27 cellular contexts compared by ENCODE assay signal in genomic region chr20:42370086-42370485, GRCh38.
DNase-seq lines count a peak whose midpoint lies in the region; ATAC-seq, FAIRE-seq and TF ChIP-seq lines count a peak whose summit lies in the region.
"Had no signal": no experiment of that assay in that cellular context is flagged by ENCODE, and none has a peak within 500 bp of the region (broad histone marks: within the 10 kb centered on the region; RNA-seq: fewer than 3 reads in every experiment).

No MANE protein-coding gene starts in this region.

- H3K27ac ChIP-seq in neural progenitor cell (no peak overlapping the region), gastrocnemius medialis (no peak overlapping the region)
- H3K27ac ChIP-seq: A549, C4-2B, GM23248 had no signal

- H3K36me3 ChIP-seq in bronchial epithelial cell (ENCODE audit: control insufficient read depth, insufficient read depth, low read length) = no peaks in the 10 kb centered on the region
- no peaks in the 10 kb centered on the region for H3K36me3 ChIP-seq in neural progenitor cell
- H3K36me3 ChIP-seq in gastrocnemius medialis = no peaks in the 10 kb centered on the region
- H3K36me3 ChIP-seq: BE2C had no signal

- H3K4me3 ChIP-seq in NB4 (ENCODE audit: low read depth, low read length) = no peak overlapping the region
- no peak overlapping the region for H3K4me3 ChIP-seq in bronchial epithelial cell (ENCODE audit: low read depth, low read length)
- H3K4me3 ChIP-seq in neural progenitor cell = no peak overlapping the region
- no peak overlapping the region for H3K4me3 ChIP-seq in gastrocnemius medialis
- H3K4me3 ChIP-seq: A549, GM23248 had no signal

- no peaks in the 10 kb centered on the region for H3K79me2 ChIP-seq in neural progenitor cell (ENCODE audit: low read depth)

- in situ Hi-C loops in gastrocnemius medialis (cut with MboI; ENCODE audit: low sequenced_read_pairs in 4 of 4) = no loop called here

- no peaks in the 10 kb centered on the region for H3K36me3 Mint-ChIP-seq in neural progenitor cell
- H3K36me3 Mint-ChIP-seq: CD4-positive, CD25-positive, alpha-beta regulatory T cell; CD8-positive, alpha-beta T cell had no signal

- H3K4me1 ChIP-seq in neural progenitor cell (no peaks in the 10 kb centered on the region), gastrocnemius medialis (no peaks in the 10 kb centered on the region)
- H3K4me1 ChIP-seq: A549, BE2C had no signal

- H3K9me3 ChIP-seq in neural progenitor cell (ENCODE audit: low read depth) (no peaks in the 10 kb centered on the region), gastrocnemius medialis (no peaks in the 10 kb centered on the region)
- H3K9me3 ChIP-seq: A549, BE2C had no signal

- FAIRE-seq in bronchial epithelial cell (lab: Jason Lieb, UNC) = peak; percentile 86
- FAIRE-seq: A549, D721Med, GM12891, GM18507, H1 had no signal

- H3K9me3 Mint-ChIP-seq in neural progenitor cell = peaks cover 3% of the 10 kb centered on the region
- H3K9me3 Mint-ChIP-seq: CD8-positive, alpha-beta T cell had no signal

- H3K27me3 ChIP-seq in bronchial epithelial cell (ENCODE audit: control insufficient read depth, insufficient read depth, low read length) (no peaks in the 10 kb centered on the region), neural progenitor cell (peaks cover 36% of the 10 kb centered on the region), gastrocnemius medialis (no peaks in the 10 kb centered on the region)
- H3K27me3 ChIP-seq: BE2C had no signal

- DNase-seq in NCI-H2171 treated with DMSO at 0.1 percent for 48 hours (lab: John Stamatoyannopoulos, UW) (peak; percentile 16), NCI-H2171 (lab: John Stamatoyannopoulos, UW) (no peak), NB4 (ENCODE audit: low read depth) (peak; percentile 33), bronchial epithelial cell (ENCODE audit: low read depth) (no peak), neural progenitor cell (ENCODE audit: low spot score) (no peak), gastrocnemius medialis (no peak), COR-L47 (lab: John Stamatoyannopoulos, UW) (no peak)
- no peak for DNase-seq in stimulated activated CD4-positive, alpha-beta T cell treated with anti-CD3 and anti-CD28 coated beads, Interleukin-2, amount 100 ng/mL, for 48 hours
- DNase-seq: 8988T; ACHN; AML-193; BE2C; CD4-positive, CD25-positive, alpha-beta regulatory T cell; CD8-positive, alpha-beta T cell; DMS 273 treated with DMSO at 0.1 percent for 48 hours; DMS79; EL; GDM1; GM23248; H7; HCEC 1CT had no signal

- intact Hi-C loops in gastrocnemius medialis (cut with DNase I; ENCODE audit: low total_unique reads) = no loop called here

- peaks cover 14% of the 10 kb centered on the region for H3K4me1 Mint-ChIP-seq in neural progenitor cell
- H3K4me1 Mint-ChIP-seq: CD4-positive, CD25-positive, alpha-beta regulatory T cell had no signal

- no peak for TF ChIP-seq POLR2A in NB4 (IDR thresholded peaks at IDR 0.05; ENCODE audit: extremely low read depth, insufficient read length)
- TF ChIP-seq POLR2A in gastrocnemius medialis (IDR thresholded peaks at IDR 0.05) = no peak

- H3K4me3 Mint-ChIP-seq in neural progenitor cell = no peak overlapping the region
- H3K4me3 Mint-ChIP-seq: CD4-positive, CD25-positive, alpha-beta regulatory T cell; CD8-positive, alpha-beta T cell had no signal

- no peak overlapping the region for H3K9ac ChIP-seq in neural progenitor cell
- H3K9ac ChIP-seq: GM23248 had no signal

- H3K4me2 ChIP-seq in neural progenitor cell = no peak overlapping the region
- H3K4me2 ChIP-seq: A549 had no signal

- ATAC-seq in gastrocnemius medialis = no peak
- ATAC-seq: A549; CD8-positive, alpha-beta T cell had no signal

- no peaks in the 10 kb centered on the region for H3F3A ChIP-seq in neural progenitor cell (ENCODE audit: low read depth)

- H2AFZ ChIP-seq in neural progenitor cell (replicated peaks) = no peak overlapping the region
- H2AFZ ChIP-seq: GM23248 had no signal

- TF ChIP-seq CTCF in NB4 (IDR thresholded peaks at IDR 0.05; ENCODE audit: low read depth, low read length) = no peak
- no peak for TF ChIP-seq CTCF in bronchial epithelial cell (IDR thresholded peaks at IDR 0.05; ENCODE audit: insufficient read depth, low read length, severe bottlenecking)
- no peak for TF ChIP-seq CTCF in neural progenitor cell (IDR thresholded peaks at IDR 0.05)
- TF ChIP-seq CTCF in gastrocnemius medialis (IDR thresholded peaks at IDR 0.05 in 4 of 5, conservative IDR thresholded peaks at IDR 0.05 in 1 of 5) = no peak

- H3K27ac Mint-ChIP-seq in neural progenitor cell = peak overlapping the region; percentile 58
- H3K27ac Mint-ChIP-seq: CD4-positive, CD25-positive, alpha-beta regulatory T cell; CD8-positive, alpha-beta T cell had no signal

- H3K27me3 Mint-ChIP-seq in neural progenitor cell (ENCODE audit: insufficient read depth, low read depth) = peaks cover 36% of the 10 kb centered on the region
- H3K27me3 Mint-ChIP-seq: CD4-positive, CD25-positive, alpha-beta regulatory T cell had no signal

- no peaks in the 10 kb centered on the region for H4K20me1 ChIP-seq in neural progenitor cell (ENCODE audit: low read depth)

Comparison
In these comparisons a context has a peak if more than half of its experiments do, and no peak if none do; other contexts are left out.
1. DNase-seq: peak in NCI-H2171 treated with DMSO at 0.1 percent for 48 hours (single experiment) and NB4 (single experiment); none in NCI-H2171 (single experiment), bronchial epithelial cell (single experiment), neural progenitor cell (single experiment), stimulated activated CD4-positive, alpha-beta T cell treated with anti-CD3 and anti-CD28 coated beads, Interleukin-2, amount 100 ng/mL, for 48 hours (0 of 2), gastrocnemius medialis (0 of 2) and COR-L47 (single experiment).